1 cellular context compared by ENCODE assay signal in genomic region chr17:6420173-6420641, GRCh38.
A peak's percentile ranks its signal among the peaks of the same experiment; 100 is the strongest.
TF ChIP-seq lines count a peak whose summit lies in the region.

No MANE protein-coding gene starts in this region.

TF ChIP-seq in IMR-90, 13 proteins besides CTCF, POLR2A, EP300 and RAD21:
- TF ChIP-seq USF2 (IDR thresholded peaks at IDR 0.05; ENCODE audit: low read depth, low read length) (no peak), SMC3 (IDR thresholded peaks at IDR 0.05; ENCODE audit: low read depth, low read length) (peak; percentile 44)
TF ChIP-seq in IMR-90: peak in this region for 1.
